In genomic region chr1:111726311-111726710, GRCh38 we compare ENCODE assay signal across 16 cellular contexts.
"Had no signal": no experiment of that assay in that cellular context is flagged by ENCODE, and none has a peak within 500 bp of the region (broad histone marks: within the 10 kb centered on the region; RNA-seq: fewer than 3 reads in every experiment).

No MANE protein-coding gene starts in this region.

- H3K27ac ChIP-seq: left lung, spleen, thoracic aorta, upper lobe of left lung had no signal

- H3K27me3 Mint-ChIP-seq: activated naive CD4-positive, alpha-beta T cell treated with anti-CD3 and anti-CD28 coated beads, Interleukin-2, amount 10 ng/mL, durations not matched to agents 7 days and 5 days had no signal

- H3K9me3 ChIP-seq: left lung, spleen, thoracic aorta, upper lobe of left lung had no signal

- H3K36me3 ChIP-seq: thoracic aorta had no signal

- ATAC-seq: activated T-cell treated with anti-CD3 and anti-CD28 coated beads, Interleukin-2, amount 50 U/mL, for 72 hours; left lung; WTC11 had no signal

- DNase-seq: activated effector memory CD4-positive, alpha-beta T cell treated with anti-CD3 and anti-CD28 coated beads, Interleukin-2, amount 50 U/mL, for 16 hours; activated naive CD4-positive, alpha-beta T cell treated with anti-CD3 and anti-CD28 coated beads, Interleukin-2, amount 10 ng/mL, durations not matched to agents 7 days and 5 days; activated T-cell treated with anti-CD3 and anti-CD28 coated beads, Interleukin-2, amount 50 U/mL, for 72 hours; amygdala; cortex of kidney; left lung; spleen; stimulated activated CD4-positive, alpha-beta T cell treated with anti-CD3 and anti-CD28 coated beads, Interleukin-4, amount 100 ng/mL, for 1 hour; stimulated activated naive CD4-positive, alpha-beta T cell treated with Interleukin-2 at 50 U/mL for 16 hours; T-helper 1 cell; T-helper 9 cell; upper lobe of left lung had no signal

- H3K36me3 Mint-ChIP-seq: activated naive CD4-positive, alpha-beta T cell treated with anti-CD3 and anti-CD28 coated beads, Interleukin-2, amount 10 ng/mL, durations not matched to agents 7 days and 5 days had no signal

- H3K4me3 ChIP-seq: left lung, spleen, thoracic aorta, upper lobe of left lung had no signal

- H3K27me3 ChIP-seq: left lung, spleen, upper lobe of left lung had no signal

- H3K27ac Mint-ChIP-seq: activated naive CD4-positive, alpha-beta T cell treated with anti-CD3 and anti-CD28 coated beads, Interleukin-2, amount 10 ng/mL, durations not matched to agents 7 days and 5 days; activated T-cell treated with anti-CD3 and anti-CD28 coated beads, Interleukin-2, amount 50 U/mL, for 72 hours; endodermal cell; progenitor cell of endocrine pancreas; WTC11 had no signal

- H3K4me3 Mint-ChIP-seq: activated naive CD4-positive, alpha-beta T cell treated with anti-CD3 and anti-CD28 coated beads, Interleukin-2, amount 10 ng/mL, durations not matched to agents 7 days and 5 days; activated T-cell treated with anti-CD3 and anti-CD28 coated beads, Interleukin-2, amount 50 U/mL, for 72 hours; endodermal cell; WTC11 had no signal
